ENCODE assay signal across 13 cellular contexts in the genomic region with DNA sequence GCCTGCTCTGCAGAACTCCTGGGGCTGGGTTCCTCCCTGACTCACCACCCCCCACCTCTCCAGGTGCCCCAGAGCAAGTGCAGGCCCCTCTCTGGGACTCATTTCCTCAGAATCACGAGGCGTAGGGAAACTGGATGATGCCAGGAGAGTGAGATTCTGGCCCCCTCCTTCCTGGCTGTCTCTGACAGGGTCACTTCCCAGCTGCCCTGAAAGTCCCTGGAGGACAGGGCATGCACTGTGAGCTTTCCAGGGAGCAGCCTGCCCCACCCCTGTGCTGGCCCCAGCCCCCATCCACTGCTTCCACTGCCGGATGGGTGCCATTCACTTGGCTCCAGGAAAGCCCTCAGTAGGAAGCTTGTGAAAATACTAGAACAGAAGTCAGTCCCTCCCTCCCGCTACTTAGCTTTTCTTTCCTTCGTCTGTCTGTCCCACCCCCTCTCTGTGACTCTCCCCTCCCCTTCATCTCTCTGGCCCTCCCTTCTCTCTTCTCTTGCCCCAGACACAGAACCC. TPM values are rescaled to one million over a fixed set of nuclear protein-coding genes. Genes with fewer than 3 reads are reported as not detected.
A peak's percentile ranks its signal among the peaks of the same experiment; 100 is the strongest.
DNase-seq lines count a peak whose midpoint lies in the region; ATAC-seq and TF ChIP-seq lines count a peak whose summit lies in the region.
"Had no signal": no experiment of that assay in that cellular context is flagged by ENCODE, and none has a peak within 500 bp of the region (broad histone marks: within the 10 kb centered on the region; RNA-seq: fewer than 3 reads in every experiment).

No MANE protein-coding gene starts in this region.

- H3K18ac ChIP-seq in H9 (ENCODE audit: insufficient read length, low read depth, low read length) = no peak overlapping the region

- ATAC-seq in activated T-helper 17 cell treated with anti-CD3 and anti-CD28 coated beads, Interleukin-2, amount 50 U/mL, for 72 hours (replicated peaks) = no peak
- peak; percentile 13 to 34 for ATAC-seq in left cardiac atrium
- ATAC-seq in HG03469 (IDR thresholded peaks at IDR 0.05; ENCODE audit: unreplicated experiment) = no peak
- ATAC-seq in GM18870 (IDR thresholded peaks at IDR 0.05; ENCODE audit: unreplicated experiment) = no peak
- ATAC-seq in GM21528 (IDR thresholded peaks at IDR 0.05; ENCODE audit: low FRiP score, unreplicated experiment) = no peak

- H3K14ac ChIP-seq in H9 (ENCODE audit: insufficient read depth, low read length) = no peak overlapping the region

- no peak overlapping the region for H3K23ac ChIP-seq in H9 (ENCODE audit: insufficient read length, low read depth, low read length)

- no peak overlapping the region for H3T11ph ChIP-seq in H9 (ENCODE audit: low read length)

- TF ChIP-seq CTCF in H9 (conservative IDR thresholded peaks at IDR 0.05) = no peak

- H2BK120ac ChIP-seq in H9 (ENCODE audit: low read depth, low read length, poor library complexity, severe bottlenecking) = no peak overlapping the region

- H3K9me3 Mint-ChIP-seq in H9 = no peaks in the 10 kb centered on the region
- no peaks in the 10 kb centered on the region for H3K9me3 Mint-ChIP-seq in activated T-helper 17 cell treated with anti-CD3 and anti-CD28 coated beads, Interleukin-2, amount 50 U/mL, for 72 hours

- H4K20me1 ChIP-seq in H9 (ENCODE audit: control insufficient read depth, insufficient read depth, insufficient read length) = no peaks in the 10 kb centered on the region

- no peaks in the 10 kb centered on the region for H3K9me3 ChIP-seq in H9 (ENCODE audit: control insufficient read depth, low read depth, low read length)

- no peak overlapping the region for H2BK12ac ChIP-seq in H9 (ENCODE audit: insufficient read length, low read depth, low read length)

- H3K4me2 ChIP-seq in H9 (ENCODE audit: insufficient read depth, insufficient read length, low read length) = no peak overlapping the region

- DNase-seq in H9 (peak; percentile 67), left cardiac atrium (peak; percentile 70), renal cortical epithelial cell (ENCODE audit: low read depth) (peak; percentile 27), RPMI8226 (no peak)
- DNase-seq: activated gamma-delta T cell treated with Interleukin-2 at 50 U/mL for 16 hours, DND-41, IMR-90, NCI-H526 treated with DMSO at 0.1 percent for 48 hours had no signal

- H3K4me1 ChIP-seq in H9 (ENCODE audit: insufficient read depth, low read length) = no peaks in the 10 kb centered on the region; the same call in 1 of the 2 replicates

- H3K4ac ChIP-seq in H9 (ENCODE audit: low read depth, low read length) = no peak overlapping the region

- no peak overlapping the region for H3K27ac ChIP-seq in H9 (ENCODE audit: insufficient read length, low read depth, low read length)

- WGBS in H9 (ENCODE audit: extremely low coverage, insufficient read length, low lambda C conversion rate) = no CpG with 5 or more reads among the region's 5 CpGs

- no peak overlapping the region for H4K8ac ChIP-seq in H9 (replicated peaks; ENCODE audit: insufficient read length, low read depth, low read length)

- no peak overlapping the region for H2AK5ac ChIP-seq in H9 (ENCODE audit: insufficient read length, low read length)

- H2AFZ ChIP-seq in H9 (ENCODE audit: low read length) = no peak overlapping the region

- no peaks in the 10 kb centered on the region for H3K27me3 ChIP-seq in H9 (ENCODE audit: insufficient read depth, low read length)

- H3K27me3 Mint-ChIP-seq in H9 (ENCODE audit: low read depth) = peaks cover 14% of the 10 kb centered on the region
- no peaks in the 10 kb centered on the region for H3K27me3 Mint-ChIP-seq in activated T-helper 17 cell treated with anti-CD3 and anti-CD28 coated beads, Interleukin-2, amount 50 U/mL, for 72 hours

- H3K36me3 Mint-ChIP-seq in H9 (ENCODE audit: insufficient read depth in 1 of 3, low read depth in 3 of 3) = peaks cover 6 to 17% (median 16%) of the 10 kb centered on the region in 3 experiments
- H3K36me3 Mint-ChIP-seq in activated T-helper 17 cell treated with anti-CD3 and anti-CD28 coated beads, Interleukin-2, amount 50 U/mL, for 72 hours (ENCODE audit: low read depth) = peaks cover 33% of the 10 kb centered on the region

- no peak overlapping the region for H2BK5ac ChIP-seq in H9 (ENCODE audit: insufficient read length, low read length)

- H3K4me3 Mint-ChIP-seq in H9 = no peak overlapping the region; a peak in 1 of 5 replicates
- H3K4me3 Mint-ChIP-seq in activated T-helper 17 cell treated with anti-CD3 and anti-CD28 coated beads, Interleukin-2, amount 50 U/mL, for 72 hours = no peak overlapping the region

- H3K79me1 ChIP-seq in H9 (ENCODE audit: insufficient read depth, low read depth, low read length, poor library complexity, severe bottlenecking) = no peaks in the 10 kb centered on the region

- no peak overlapping the region for H2BK20ac ChIP-seq in H9 (ENCODE audit: low read depth, low read length, poor library complexity, severe bottlenecking)

- no peaks in the 10 kb centered on the region for H3K79me2 ChIP-seq in H9 (ENCODE audit: insufficient read depth, low read length)

- no peak overlapping the region for H4K5ac ChIP-seq in H9 (ENCODE audit: insufficient read length, low read depth, low read length)

- no peak overlapping the region for H3K9ac ChIP-seq in H9 (ENCODE audit: extremely low read depth, insufficient read length, low read length)

- peaks cover 26 to 34% of the 10 kb centered on the region in 2 experiments for H3K4me1 Mint-ChIP-seq in H9
- H3K4me1 Mint-ChIP-seq in activated T-helper 17 cell treated with anti-CD3 and anti-CD28 coated beads, Interleukin-2, amount 50 U/mL, for 72 hours = peaks cover 14% of the 10 kb centered on the region

- H2BK15ac ChIP-seq in H9 (ENCODE audit: low read depth, low read length) = no peak overlapping the region

- no peak overlapping the region for H3K56ac ChIP-seq in H9 (ENCODE audit: insufficient read length, low read depth, low read length)

- no peak overlapping the region for H4K91ac ChIP-seq in H9 (ENCODE audit: insufficient read length, low read depth, low read length)

- no peaks in the 10 kb centered on the region for H3K23me2 ChIP-seq in H9 (ENCODE audit: insufficient read length, low read depth, low read length, poor library complexity, severe bottlenecking)

- intact Hi-C loops in left cardiac atrium (cut with DNase I) = no loop called here

- H3K27ac Mint-ChIP-seq in H9 = peak overlapping the region; percentile 70 to 77 (median 77); a peak in 5 of 7 replicates
- H3K27ac Mint-ChIP-seq in activated T-helper 17 cell treated with anti-CD3 and anti-CD28 coated beads, Interleukin-2, amount 50 U/mL, for 72 hours = peak overlapping the region; percentile 79

RNA-seq across cellular contexts. Expression of gene TACR2, which starts 10.4 kb away (rescaled TPM):
- total RNA-seq in H9 (2021) (not detected in 2 replicates), left cardiac atrium (under 1 TPM; 0.24 to 0.31 TPM), renal cortical epithelial cell (0.05 TPM in 1 of 2 replicates, not detected in the other)
- not detected for total RNA-seq in activated T-helper 17 cell treated with anti-CD3 and anti-CD28 coated beads, Interleukin-2, amount 50 U/mL, for 72 hours
- total RNA-seq: fibroblast of villous mesenchyme, IMR-90 had no signal

RNA-seq across cellular contexts. Expression of gene TSPAN15, which starts 44.9 kb away (rescaled TPM):
- total RNA-seq in H9 (2021) (7.7 and 7.8 TPM in 2 replicates), left cardiac atrium (10 to 100 TPM; 11.0 to 17.3 TPM), renal cortical epithelial cell (56.6 and 63.0 TPM in 2 replicates)
- 10 to 100 TPM in 1 of 2 donors, 1 to 10 TPM in 1; 4.9 to 12.7 TPM for total RNA-seq in activated T-helper 17 cell treated with anti-CD3 and anti-CD28 coated beads, Interleukin-2, amount 50 U/mL, for 72 hours
- total RNA-seq: IMR-90 had no signal

Comparison
In these comparisons a context has a peak if more than half of its experiments do, and no peak if none do; other contexts are left out.
1. ATAC-seq: peak in left cardiac atrium (2 of 2); none in activated T-helper 17 cell treated with anti-CD3 and anti-CD28 coated beads, Interleukin-2, amount 50 U/mL, for 72 hours (single experiment), HG03469 (single experiment), GM18870 (single experiment) and GM21528 (single experiment).